Comparison of ENCODE assay signal across 19 cellular contexts in genomic region chrX:11099465-11099864, GRCh38. TPM values are rescaled to one million over a fixed set of nuclear protein-coding genes. Genes with fewer than 3 reads are reported as not detected.
A peak's percentile ranks its signal among the peaks of the same experiment; 100 is the strongest.
DNase-seq lines count a peak whose midpoint lies in the region; ATAC-seq, FAIRE-seq and TF ChIP-seq lines count a peak whose summit lies in the region.
"Had no signal": no experiment of that assay in that cellular context is flagged by ENCODE, and none has a peak within 500 bp of the region (broad histone marks: within the 10 kb centered on the region; RNA-seq: fewer than 3 reads in every experiment).

No MANE protein-coding gene starts in this region.

- POLR2A ChIA-PET in endothelial cell of umbilical vein (lab: Charles Lee), result no interaction called here

- dilution Hi-C loops in endothelial cell of umbilical vein (cut with MboI; ENCODE audit: extremely low pct_ligation_motif_present, low sequenced_read_pairs), result no loop called here

- H3K9ac ChIP-seq in endothelial cell of umbilical vein (replicated peaks; ENCODE audit: extremely low read depth, insufficient read depth, low read length), result no peak overlapping the region
- H3K9ac ChIP-seq in parathyroid adenoma, result no peak overlapping the region
- H3K9ac ChIP-seq: BLaER1, GM23248 had no signal

- H2AFZ ChIP-seq in endothelial cell of umbilical vein (ENCODE audit: low read depth, low read length) (no peak overlapping the region), parathyroid adenoma (no peak overlapping the region)

- H4K20me1 ChIP-seq in endothelial cell of umbilical vein (replicated peaks; ENCODE audit: control insufficient read depth, extremely low read depth, insufficient read depth, low read length), result no peaks in the 10 kb centered on the region
- H4K20me1 ChIP-seq: BLaER1 had no signal

- H3K4me2 ChIP-seq in endothelial cell of umbilical vein (ENCODE audit: insufficient read depth, low read length) (no peak overlapping the region), parathyroid adenoma (ENCODE audit: low read length) (no peak overlapping the region)
- H3K4me2 ChIP-seq: BLaER1 had no signal

- FAIRE-seq in endothelial cell of umbilical vein (lab: Jason Lieb, UNC), result no peak
- FAIRE-seq: A204.1, G401.6, GM12892, GM19239, H1 had no signal

- no TSS peak for BruUV-seq in endothelial cell of umbilical vein (replicated peaks; lab: Mats Ljungman, UMichigan)

- H3K27me3 ChIP-seq in cardiac muscle cell (no peaks in the 10 kb centered on the region), heart right ventricle (no peaks in the 10 kb centered on the region), endothelial cell of umbilical vein (ENCODE audit: control insufficient read depth in 2 of 2, insufficient read depth in 2 of 2, low read length in 2 of 2) (no peaks in the 10 kb centered on the region), parathyroid adenoma (ENCODE audit: control insufficient read depth, insufficient read depth, low read length) (no peaks in the 10 kb centered on the region), psoas muscle (ENCODE audit: insufficient read depth in 3 of 3, low read length in 2 of 3) (peaks cover 0 to 3% (median 0%) of the 10 kb centered on the region in 3 donors)

- H3K9me3 ChIP-seq in cardiac muscle cell (ENCODE audit: low read depth) (no peaks in the 10 kb centered on the region), heart right ventricle (no peaks in the 10 kb centered on the region), endothelial cell of umbilical vein (replicated peaks; ENCODE audit: control insufficient read depth, insufficient read depth, low read length) (no peaks in the 10 kb centered on the region), parathyroid adenoma (ENCODE audit: control insufficient read depth, low read length) (no peaks in the 10 kb centered on the region), psoas muscle (no peaks in the 10 kb centered on the region)
- H3K9me3 ChIP-seq: BLaER1, Caco-2 had no signal

- H3K79me2 ChIP-seq in endothelial cell of umbilical vein (ENCODE audit: control insufficient read depth, insufficient read depth, low read length) (no peaks in the 10 kb centered on the region), parathyroid adenoma (no peaks in the 10 kb centered on the region)

- DNase-seq in cardiac muscle cell (ENCODE audit: low read depth in 1 of 2, low spot score in 1 of 2) (no peak), heart right ventricle (no peak), endothelial cell of umbilical vein (ENCODE audit: low read depth, low spot score) (no peak), NCI-H1105 (lab: John Stamatoyannopoulos, UW) (no peak), psoas muscle (no peak)
- DNase-seq: CD4-positive, CD25-positive, alpha-beta regulatory T cell; CD8-positive, alpha-beta T cell; DMS153; DND-41; HCEC 1CT had no signal

- H3K4me1 ChIP-seq in cardiac muscle cell (ENCODE audit: low read depth) (peaks cover 15% of the 10 kb centered on the region), heart right ventricle (peaks cover 0 to 5% (median 0%) of the 10 kb centered on the region in 9 donors), endothelial cell of umbilical vein (ENCODE audit: control insufficient read depth, extremely low read depth, insufficient read depth, low read length) (peaks cover 4% of the 10 kb centered on the region), parathyroid adenoma (peaks cover 10% of the 10 kb centered on the region), psoas muscle (no peaks in the 10 kb centered on the region)
- H3K4me1 ChIP-seq: BLaER1 had no signal

- H3K4me3 ChIP-seq in cardiac muscle cell (no peak overlapping the region), heart right ventricle (no peak overlapping the region), endothelial cell of umbilical vein (replicated peaks in 1 of 3; ENCODE audit: insufficient read depth in 1 of 3, low read depth in 1 of 3, low read length in 3 of 3) (no peak overlapping the region), parathyroid adenoma (ENCODE audit: low read depth, low read length) (no peak overlapping the region), psoas muscle (no peak overlapping the region)
- H3K4me3 ChIP-seq: BLaER1, GM23248 had no signal

- no peaks in the 10 kb centered on the region for H3K36me3 ChIP-seq in cardiac muscle cell
- H3K36me3 ChIP-seq in heart right ventricle, result no peaks in the 10 kb centered on the region
- no peaks in the 10 kb centered on the region for H3K36me3 ChIP-seq in endothelial cell of umbilical vein (ENCODE audit: control insufficient read depth in 2 of 2, extremely low read depth in 1 of 2, insufficient read depth in 2 of 2, low read length in 2 of 2)
- H3K36me3 ChIP-seq in parathyroid adenoma (ENCODE audit: control insufficient read depth, insufficient read depth, low read length), result no peaks in the 10 kb centered on the region
- H3K36me3 ChIP-seq in psoas muscle (ENCODE audit: insufficient read depth in 1 of 2, low read depth in 1 of 2), result no peaks in the 10 kb centered on the region
- H3K36me3 ChIP-seq: BLaER1 had no signal

- peak overlapping the region; percentile 23 for H3K27ac ChIP-seq in cardiac muscle cell
- H3K27ac ChIP-seq in heart right ventricle, result no peak overlapping the region
- H3K27ac ChIP-seq in endothelial cell of umbilical vein (ENCODE audit: insufficient read depth, low read depth, low read length), result no peak overlapping the region
- H3K27ac ChIP-seq in parathyroid adenoma, result peak overlapping the region; percentile 19
- H3K27ac ChIP-seq in psoas muscle, result no peak overlapping the region
- H3K27ac ChIP-seq: BLaER1, GM23248 had no signal

- CTCF ChIA-PET in endothelial cell of umbilical vein (lab: Charles Lee), result interaction anchor here (1.1 kb wide), 1 partner anchor 378 kb away, joined by 4 read pairs; no protein-coding TSS in a partner anchor

- H3K9me1 ChIP-seq in endothelial cell of umbilical vein (replicated peaks; ENCODE audit: control insufficient read depth, extremely low read depth, insufficient read depth, low read length), result no peaks in the 10 kb centered on the region

- no peak for TF ChIP-seq POLR2A in endothelial cell of umbilical vein (IDR thresholded peaks at IDR 0.05; ENCODE audit: low read depth, low read length)

- intact Hi-C loops in heart right ventricle (cut with DNase I), result loop anchor here in 1 of 10 donors (10.0 kb wide), 1 partner anchor 905 kb away; no protein-coding TSS in a partner anchor
- intact Hi-C loops in endothelial cell of umbilical vein (cut with micrococcal nuclease), result no loop called here
- intact Hi-C loops in psoas muscle (cut with DNase I), result no loop called here

- ATAC-seq in heart right ventricle (no peak), psoas muscle (no peak)
- ATAC-seq: CD8-positive, alpha-beta T cell had no signal

- TF ChIP-seq CTCF in cardiac muscle cell (IDR thresholded peaks at IDR 0.05; ENCODE audit: low read depth, low read length), result no peak
- TF ChIP-seq CTCF in heart right ventricle (IDR thresholded peaks at IDR 0.05), result no peak
- no peak for TF ChIP-seq CTCF in endothelial cell of umbilical vein (IDR thresholded peaks at IDR 0.05; ENCODE audit: extremely low read depth in 1 of 2, insufficient read depth in 1 of 2, low read depth in 1 of 2, low read length in 2 of 2)
- TF ChIP-seq CTCF in parathyroid adenoma (IDR thresholded peaks at IDR 0.05), result no peak
- TF ChIP-seq CTCF in psoas muscle (IDR thresholded peaks at IDR 0.05), result no peak

TF ChIP-seq in endothelial cell of umbilical vein, 7 proteins besides CTCF, POLR2A, EP300 and RAD21:
- TF ChIP-seq GATA2 (IDR thresholded peaks at IDR 0.05; ENCODE audit: insufficient read depth, insufficient read length, low read depth, low read length), result peak; percentile 47
- TF ChIP-seq EZH2 (IDR thresholded peaks at IDR 0.05; ENCODE audit: borderline replicate concordance, low read depth, low read length, severe bottlenecking), result no peak
- no peak for TF ChIP-seq POLR2AphosphoS5 (IDR thresholded peaks at IDR 0.05; ENCODE audit: insufficient read depth, low read depth, low read length)
- no peak for TF ChIP-seq MAX (IDR thresholded peaks at IDR 0.05; ENCODE audit: insufficient read depth, insufficient read length)
TF ChIP-seq in endothelial cell of umbilical vein: peak in this region for 1.

RNA-seq across cellular contexts. Expression of gene HCCS, which starts 11.7 kb away (rescaled TPM):
- total RNA-seq in cardiac muscle cell, result 13.6 and 19.2 TPM in 2 replicates
- polyA plus RNA-seq in cardiac muscle cell, result 39.0 and 40.5 TPM in 2 replicates
- 10 to 100 TPM; 44.5 to 67.0 (median 62.9) TPM for total RNA-seq in heart right ventricle
- 10 to 100 TPM; 21.1 to 47.4 TPM for polyA plus RNA-seq in heart right ventricle
- total RNA-seq in endothelial cell of umbilical vein, result 35.2 and 39.3 TPM in 2 replicates
- 14.2 and 16.9 TPM in 2 replicates for polyA plus RNA-seq in endothelial cell of umbilical vein
- polyA plus RNA-seq in endothelial cell of umbilical vein (2011; cell fraction: cytosol; rRNA removed), result 24.8 and 25.8 TPM in 2 replicates
- polyA plus RNA-seq in endothelial cell of umbilical vein (2011; cell fraction: nucleus; rRNA removed), result 12.3 and 15.8 TPM in 2 replicates
- polyA plus RNA-seq in endothelial cell of umbilical vein (2012), result 40.4 and 55.9 TPM in 2 replicates
- polyA minus RNA-seq in endothelial cell of umbilical vein, result 10.3 and 20.2 TPM in 2 replicates
- polyA minus RNA-seq in endothelial cell of umbilical vein (2011; cell fraction: cytosol; rRNA and poly(A)+ RNA removed), result 36.7 TPM
- 3.7 and 4.4 TPM in 2 replicates for polyA minus RNA-seq in endothelial cell of umbilical vein (2011; cell fraction: nucleus; rRNA and poly(A)+ RNA removed)
- total RNA-seq in psoas muscle, result 10 to 100 TPM; 32.6 to 60.4 (median 41.4) TPM
- polyA plus RNA-seq in psoas muscle, result 10 to 100 TPM; 53.8 to 91.6 (median 75.8) TPM

Comparison
In these comparisons a context has a peak if more than half of its experiments do, and no peak if none do; other contexts are left out.
1. H3K27ac ChIP-seq: peak in cardiac muscle cell (single experiment) and parathyroid adenoma (single experiment); none in heart right ventricle (0 of 10), endothelial cell of umbilical vein (single experiment) and psoas muscle (single experiment).